In genomic region chr9:92405770-92406169, GRCh38 we compare ENCODE assay signal across 15 cellular contexts. TPM values are rescaled to one million over a fixed set of nuclear protein-coding genes. Genes with fewer than 3 reads are reported as not detected.
DNase-seq lines count a peak whose midpoint lies in the region; ATAC-seq and TF ChIP-seq lines count a peak whose summit lies in the region.
"Had no signal": no experiment of that assay in that cellular context is flagged by ENCODE, and none has a peak within 500 bp of the region (broad histone marks: within the 10 kb centered on the region; RNA-seq: fewer than 3 reads in every experiment).

No MANE protein-coding gene starts in this region.

- peak overlapping the region; percentile 4 for H3K4me3 Mint-ChIP-seq in activated CD8-positive, alpha-beta T cell treated with anti-CD3 and anti-CD28 coated beads, Interleukin-2, amount 10 ng/mL, durations not matched to agents 7 days and 5 days
- H3K4me3 Mint-ChIP-seq in activated CD8-positive, alpha-beta T cell treated with anti-CD3 and anti-CD28 coated beads for 36 hours, result no peak overlapping the region

- POLR2A ChIA-PET in activated CD8-positive, alpha-beta T cell treated with anti-CD3 and anti-CD28 coated beads, Interleukin-2, amount 10 ng/mL, durations not matched to agents 7 days and 5 days (lab: Charles Lee), result no interaction called here
- POLR2A ChIA-PET in activated CD8-positive, alpha-beta T cell treated with anti-CD3 and anti-CD28 coated beads for 36 hours (lab: Charles Lee), result no interaction called here

- peaks cover 16% of the 10 kb centered on the region for H3K4me1 ChIP-seq in stomach smooth muscle (ENCODE audit: control insufficient read depth, insufficient read depth, low read length)
- peaks cover 23% of the 10 kb centered on the region for H3K4me1 ChIP-seq in upper lobe of right lung
- H3K4me1 ChIP-seq: right lobe of liver had no signal

- no peak for DNase-seq in activated CD8-positive, alpha-beta T cell treated with anti-CD3 and anti-CD28 coated beads, Interleukin-2, amount 10 ng/mL, durations not matched to agents 7 days and 5 days
- no peak for DNase-seq in activated CD8-positive, alpha-beta T cell treated with anti-CD3 and anti-CD28 coated beads for 36 hours
- DNase-seq in left colon (no peak), DMS79 (lab: John Stamatoyannopoulos, UW) (no peak), upper lobe of right lung (no peak)
- DNase-seq: cerebellar nuclear complex, DMS53, H7, NCI-H510A, right lobe of liver had no signal

- peak overlapping the region; percentile 62 for H3K27ac Mint-ChIP-seq in activated CD8-positive, alpha-beta T cell treated with anti-CD3 and anti-CD28 coated beads, Interleukin-2, amount 10 ng/mL, durations not matched to agents 7 days and 5 days
- H3K27ac Mint-ChIP-seq in activated CD8-positive, alpha-beta T cell treated with anti-CD3 and anti-CD28 coated beads for 36 hours, result no peak overlapping the region

- H2AFZ ChIP-seq in SU-DHL-6 (ENCODE audit: low read depth, low read length, severe bottlenecking), result no peak overlapping the region

- H3F3A ChIP-seq in SU-DHL-6 (ENCODE audit: insufficient read depth), result no peaks in the 10 kb centered on the region

- peaks cover 40% of the 10 kb centered on the region for H3K4me1 Mint-ChIP-seq in activated CD8-positive, alpha-beta T cell treated with anti-CD3 and anti-CD28 coated beads, Interleukin-2, amount 10 ng/mL, durations not matched to agents 7 days and 5 days (ENCODE audit: low read depth)
- H3K4me1 Mint-ChIP-seq in activated CD8-positive, alpha-beta T cell treated with anti-CD3 and anti-CD28 coated beads for 36 hours (ENCODE audit: low read depth), result peaks cover 29% of the 10 kb centered on the region

- peak overlapping the region; percentile 40 for H3K4me2 ChIP-seq in SU-DHL-6 (ENCODE audit: low read depth, low read length, poor library complexity, severe bottlenecking)

- no peaks in the 10 kb centered on the region for H3K27me3 ChIP-seq in SU-DHL-6 (ENCODE audit: low read length)
- H3K27me3 ChIP-seq in stomach smooth muscle (ENCODE audit: control insufficient read depth in 1 of 2, insufficient read depth in 2 of 2, low read length in 2 of 2), result no peaks in the 10 kb centered on the region
- no peaks in the 10 kb centered on the region for H3K27me3 ChIP-seq in upper lobe of right lung
- H3K27me3 ChIP-seq: right lobe of liver had no signal

- no peak overlapping the region for H3K9ac ChIP-seq in SU-DHL-6 (ENCODE audit: low read length)
- H3K9ac ChIP-seq in stomach smooth muscle (ENCODE audit: low read length in 2 of 2), result no peak overlapping the region

- H3K9me3 ChIP-seq in SU-DHL-6 (ENCODE audit: insufficient read depth, low read length) (no peaks in the 10 kb centered on the region), stomach smooth muscle (ENCODE audit: control insufficient read depth in 2 of 2, low read length in 2 of 2) (no peaks in the 10 kb centered on the region), upper lobe of right lung (no peaks in the 10 kb centered on the region)
- H3K9me3 ChIP-seq: right lobe of liver had no signal

- H3K27me3 Mint-ChIP-seq in activated CD8-positive, alpha-beta T cell treated with anti-CD3 and anti-CD28 coated beads, Interleukin-2, amount 10 ng/mL, durations not matched to agents 7 days and 5 days (ENCODE audit: low read depth), result no peaks in the 10 kb centered on the region
- no peaks in the 10 kb centered on the region for H3K27me3 Mint-ChIP-seq in activated CD8-positive, alpha-beta T cell treated with anti-CD3 and anti-CD28 coated beads for 36 hours

- H3K9me3 Mint-ChIP-seq in activated CD8-positive, alpha-beta T cell treated with anti-CD3 and anti-CD28 coated beads, Interleukin-2, amount 10 ng/mL, durations not matched to agents 7 days and 5 days (ENCODE audit: insufficient read depth), result no peaks in the 10 kb centered on the region
- no peaks in the 10 kb centered on the region for H3K9me3 Mint-ChIP-seq in activated CD8-positive, alpha-beta T cell treated with anti-CD3 and anti-CD28 coated beads for 36 hours

- no peaks in the 10 kb centered on the region for H3K9me2 ChIP-seq in SU-DHL-6 (replicated peaks; ENCODE audit: insufficient read depth, low read length)

- H3K4me3 ChIP-seq in SU-DHL-6 (ENCODE audit: insufficient read depth, low read length, poor library complexity, severe bottlenecking) (no peak overlapping the region), stomach smooth muscle (ENCODE audit: low read length in 2 of 2) (peak overlapping the region; percentile 3 to 57), upper lobe of right lung (no peak overlapping the region)
- H3K4me3 ChIP-seq: right lobe of liver had no signal

- H3K36me3 ChIP-seq in SU-DHL-6 (ENCODE audit: low read length) (no peaks in the 10 kb centered on the region), stomach smooth muscle (ENCODE audit: control insufficient read depth in 2 of 2, insufficient read depth in 2 of 2, low read length in 2 of 2) (no peaks in the 10 kb centered on the region), upper lobe of right lung (no peaks in the 10 kb centered on the region)
- H3K36me3 ChIP-seq: right lobe of liver had no signal

- CTCF ChIA-PET in activated CD8-positive, alpha-beta T cell treated with anti-CD3 and anti-CD28 coated beads, Interleukin-2, amount 10 ng/mL, durations not matched to agents 7 days and 5 days (lab: Charles Lee), result interaction anchor here (1.2 kb wide), 1 partner anchor 34 kb away, joined by 3 read pairs; no protein-coding TSS in a partner anchor
- CTCF ChIA-PET in activated CD8-positive, alpha-beta T cell treated with anti-CD3 and anti-CD28 coated beads for 36 hours (lab: Charles Lee), result no interaction called here

- H3K27ac ChIP-seq in SU-DHL-6 (ENCODE audit: low read depth, low read length), result no peak overlapping the region
- H3K27ac ChIP-seq in stomach smooth muscle (ENCODE audit: low read length), result peak overlapping the region; percentile 12
- H3K27ac ChIP-seq in upper lobe of right lung, result no peak overlapping the region
- H3K27ac ChIP-seq: right lobe of liver, VCaP had no signal

- intact Hi-C loops in activated CD8-positive, alpha-beta T cell treated with anti-CD3 and anti-CD28 coated beads for 36 hours (cut with micrococcal nuclease), result no loop called here
- intact Hi-C loops in left colon (cut with DNase I, micrococcal nuclease) (no loop called here), upper lobe of right lung (cut with DNase I) (no loop called here)

- H4K20me1 ChIP-seq in SU-DHL-6 (ENCODE audit: low read depth, low read length), result no peaks in the 10 kb centered on the region

- ATAC-seq in activated CD8-positive, alpha-beta T cell treated with anti-CD3 and anti-CD28 coated beads, Interleukin-2, amount 10 ng/mL, durations not matched to agents 7 days and 5 days, result no peak
- no peak for ATAC-seq in activated CD8-positive, alpha-beta T cell treated with anti-CD3 and anti-CD28 coated beads for 36 hours
- peak; percentile 80 for ATAC-seq in left colon
- ATAC-seq in upper lobe of right lung, result no peak
- ATAC-seq in GM18868 (IDR thresholded peaks at IDR 0.05; ENCODE audit: unreplicated experiment), result no peak

- H3K36me3 Mint-ChIP-seq in activated CD8-positive, alpha-beta T cell treated with anti-CD3 and anti-CD28 coated beads, Interleukin-2, amount 10 ng/mL, durations not matched to agents 7 days and 5 days (ENCODE audit: low read depth), result peaks cover 2% of the 10 kb centered on the region
- peaks cover 2% of the 10 kb centered on the region for H3K36me3 Mint-ChIP-seq in activated CD8-positive, alpha-beta T cell treated with anti-CD3 and anti-CD28 coated beads for 36 hours (ENCODE audit: low read depth)

- H3K79me2 ChIP-seq in SU-DHL-6 (ENCODE audit: insufficient read depth, low read length), result no peaks in the 10 kb centered on the region

- no peak for TF ChIP-seq CTCF in activated CD8-positive, alpha-beta T cell treated with anti-CD3 and anti-CD28 coated beads for 36 hours (IDR thresholded peaks at IDR 0.05)
- TF ChIP-seq CTCF in SU-DHL-6 (IDR thresholded peaks at IDR 0.05; ENCODE audit: insufficient read depth, low read length, poor library complexity, severe bottlenecking), result no peak
- TF ChIP-seq CTCF in upper lobe of right lung (IDR thresholded peaks at IDR 0.05), result no peak

RNA-seq across cellular contexts. Expression of gene OGN, which starts 1.4 kb away (rescaled TPM):
- not detected for total RNA-seq in activated CD8-positive, alpha-beta T cell treated with anti-CD3 and anti-CD28 coated beads, Interleukin-2, amount 10 ng/mL, durations not matched to agents 7 days and 5 days
- total RNA-seq in activated CD8-positive, alpha-beta T cell treated with anti-CD3 and anti-CD28 coated beads for 36 hours, result not detected
- 10 to 100 TPM in 1 of 2 donors, 1 to 10 TPM in 1; 3.9 to 17.6 TPM for total RNA-seq in left colon
- 10.6 TPM for total RNA-seq in upper lobe of right lung
- total RNA-seq: H7, HT-29 had no signal

RNA-seq across cellular contexts. Expression of gene OMD, which starts 18.5 kb away (rescaled TPM):
- not detected for total RNA-seq in activated CD8-positive, alpha-beta T cell treated with anti-CD3 and anti-CD28 coated beads, Interleukin-2, amount 10 ng/mL, durations not matched to agents 7 days and 5 days
- total RNA-seq in activated CD8-positive, alpha-beta T cell treated with anti-CD3 and anti-CD28 coated beads for 36 hours, result not detected
- total RNA-seq in left colon, result 1 to 10 TPM; 1.6 to 3.0 TPM
- 6.5 TPM for total RNA-seq in upper lobe of right lung
- total RNA-seq: H7, HT-29 had no signal

Comparison
In these comparisons a context has a peak if more than half of its experiments do, and no peak if none do; other contexts are left out.
1. H3K4me3 ChIP-seq: peak in stomach smooth muscle (2 of 2); none in SU-DHL-6 (single experiment) and upper lobe of right lung (single experiment).